Comparison of ENCODE assay signal across 8 cellular contexts in the genomic region with DNA sequence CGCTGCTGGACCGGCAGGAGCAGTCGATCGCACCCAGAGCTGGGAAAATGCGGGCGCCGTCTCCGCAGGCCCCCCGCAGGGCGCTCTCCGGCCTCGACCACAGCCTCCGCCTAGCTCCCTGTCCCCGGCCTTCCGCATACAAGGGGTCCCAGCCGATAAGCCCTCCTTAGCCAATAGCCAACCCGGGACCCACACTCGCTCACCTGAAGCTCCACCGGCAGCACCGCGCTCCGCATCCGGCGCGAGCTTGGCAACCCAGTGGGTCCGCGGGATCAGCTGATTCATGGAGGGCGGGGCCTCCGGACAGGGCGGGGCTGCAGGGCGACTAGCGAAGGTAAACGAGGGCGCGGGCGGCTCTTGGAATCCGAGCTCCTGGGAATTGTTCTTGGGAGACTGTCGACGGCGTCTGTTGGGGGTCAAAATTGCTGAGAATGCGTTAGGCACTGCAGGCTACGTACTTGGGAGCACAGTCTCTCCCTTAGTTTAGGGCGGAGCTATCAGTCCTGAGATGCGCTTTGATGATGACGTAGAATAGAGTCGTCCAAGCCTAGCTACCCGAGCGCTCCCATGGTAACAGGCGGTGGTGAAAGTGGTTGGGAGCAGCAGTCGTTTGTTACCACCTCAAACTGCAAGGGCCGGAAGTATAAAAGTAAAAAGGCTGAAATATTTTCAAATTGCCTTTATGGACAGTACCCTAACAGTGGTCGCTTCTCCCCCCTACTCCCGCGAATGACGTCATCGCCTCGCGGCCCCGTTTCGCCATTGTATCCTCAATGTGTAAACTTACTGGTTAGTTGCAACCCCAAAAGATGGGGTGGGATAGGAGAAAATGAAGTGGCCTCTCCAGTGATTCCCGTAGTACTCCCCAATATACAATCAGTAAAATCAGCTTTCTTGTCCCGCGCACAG. TPM values are rescaled to one million over a fixed set of nuclear protein-coding genes. Genes with fewer than 3 reads are reported as not detected.
DNase-seq lines count a peak whose midpoint lies in the region; ATAC-seq lines count a peak whose summit lies in the region.

A gene (minus strand): TSS at position 260 of the 909 bp plus-strand sequence. CDS start 12,048 bp downstream, outside the sequence.

- peak within 1 kb of the TSS; percentile 97 for H3K4me3 ChIP-seq in BLaER1

- peak within 1 kb of the TSS; percentile 75 for H3K27ac ChIP-seq in BLaER1

- H3K36me3 ChIP-seq in BLaER1 = no peaks in the 10 kb centered on the region

- peak within 1 kb of the TSS; percentile 97 for H3K4me3 Mint-ChIP-seq in dendritic cell treated with granulocyte-macrophage colony-stimulating factor and Interleukin-4, amounts not matched to agents 40 ng/mL and 50 ng/mL, for 4 days

- no peaks in the 10 kb centered on the region for H4K20me1 ChIP-seq in BLaER1

- H3K4me1 ChIP-seq in BLaER1 = peaks cover 22% of the 10 kb centered on the region

- peak within 1 kb of the TSS; percentile 90 for H3K27ac Mint-ChIP-seq in dendritic cell treated with granulocyte-macrophage colony-stimulating factor and Interleukin-4, amounts not matched to agents 40 ng/mL and 50 ng/mL, for 4 days

- H3K36me3 Mint-ChIP-seq in dendritic cell treated with granulocyte-macrophage colony-stimulating factor and Interleukin-4, amounts not matched to agents 40 ng/mL and 50 ng/mL, for 4 days (ENCODE audit: low read depth) = peaks cover 17% of the 10 kb centered on the region

- H3K9ac ChIP-seq in BLaER1 = peak within 1 kb of the TSS; percentile 84

- H3K27me3 Mint-ChIP-seq in dendritic cell treated with granulocyte-macrophage colony-stimulating factor and Interleukin-4, amounts not matched to agents 40 ng/mL and 50 ng/mL, for 4 days = peaks cover 9% of the 10 kb centered on the region

- peak; percentile 94 for ATAC-seq in GM19328 (IDR thresholded peaks at IDR 0.05; ENCODE audit: unreplicated experiment)
- ATAC-seq in HG03520 (IDR thresholded peaks at IDR 0.05; ENCODE audit: unreplicated experiment) = peak; percentile 94
- peak; percentile 94 for ATAC-seq in left lobe of liver

- peaks cover 21% of the 10 kb centered on the region for H3K4me1 Mint-ChIP-seq in dendritic cell treated with granulocyte-macrophage colony-stimulating factor and Interleukin-4, amounts not matched to agents 40 ng/mL and 50 ng/mL, for 4 days (ENCODE audit: low read depth)

- H3K27me3 ChIP-seq in BLaER1 = no peaks in the 10 kb centered on the region

- H3K9me3 Mint-ChIP-seq in dendritic cell treated with granulocyte-macrophage colony-stimulating factor and Interleukin-4, amounts not matched to agents 40 ng/mL and 50 ng/mL, for 4 days = no peaks in the 10 kb centered on the region

- no peaks in the 10 kb centered on the region for H3K9me3 ChIP-seq in BLaER1

- intact Hi-C loops in dendritic cell treated with granulocyte-macrophage colony-stimulating factor and Interleukin-4, amounts not matched to agents 40 ng/mL and 50 ng/mL, for 4 days (cut with micrococcal nuclease) = loop anchor here (10.0 kb wide), 1 partner anchor 326 kb away; a partner anchor contains a TSS

- H3K4me2 ChIP-seq in BLaER1 = peak within 1 kb of the TSS; percentile 93

- DNase-seq in NCI-H69 (lab: John Stamatoyannopoulos, UW) (peak; percentile 97), left lobe of liver (ENCODE audit: low spot score) (peak; percentile 98)
- DNase-seq in activated CD4-positive, alpha-beta T cell treated with anti-CD3 and anti-CD28 coated beads, Interleukin-2, amount 50 U/mL, for 1 hour = peak; percentile 93
- peak; percentile 88 for DNase-seq in stimulated activated CD4-positive, alpha-beta T cell treated with anti-CD3 and anti-CD28 coated beads, Interleukin-2, amount 100 ng/mL, for 4 hours (ENCODE audit: low read depth)

RNA-seq across cellular contexts. Expression of the gene that starts here (rescaled TPM):
- total RNA-seq in left lobe of liver = 20.8 TPM

Comparison
In these comparisons a context has a peak if more than half of its experiments do, and no peak if none do; other contexts are left out.
1. Peak in every context shown above with its lines: DNase-seq, ATAC-seq, H3K4me3 ChIP-seq and H3K27ac ChIP-seq.